In genomic region chr10:77350711-77351119, GRCh38 we compare ENCODE assay signal across 8 cellular contexts.
DNase-seq lines count a peak whose midpoint lies in the region; ATAC-seq and TF ChIP-seq lines count a peak whose summit lies in the region.

No MANE protein-coding gene starts in this region.

- DNase-seq in AG09309 (ENCODE audit: low read depth) (peak; percentile 91), HK-2 (ENCODE audit: unreplicated experiment) (peak; percentile 93), astrocyte of the hippocampus (ENCODE audit: low read depth, low spot score) (peak; percentile 98), mesothelial cell of epicardium (ENCODE audit: low spot score in 2 of 2, unreplicated experiment in 2 of 2) (no peak), NCI-H146 (lab: John Stamatoyannopoulos, UW) (no peak), NCI-H128 (lab: John Stamatoyannopoulos, UW; ENCODE audit: unreplicated experiment) (no peak), NAMALWA (ENCODE audit: low spot score) (no peak)

- no peaks in the 10 kb centered on the region for H3K9me3 Mint-ChIP-seq in mesothelial cell of epicardium

- H3K36me3 Mint-ChIP-seq in mesothelial cell of epicardium = no peaks in the 10 kb centered on the region

- no peaks in the 10 kb centered on the region for H3K27me3 Mint-ChIP-seq in mesothelial cell of epicardium (ENCODE audit: low read depth)

- H3K4me1 Mint-ChIP-seq in mesothelial cell of epicardium = peaks cover 9% of the 10 kb centered on the region

- no peak for ATAC-seq in GM19467 (IDR thresholded peaks at IDR 0.05; ENCODE audit: unreplicated experiment)

- no peak overlapping the region for H3K4me3 Mint-ChIP-seq in mesothelial cell of epicardium

- TF ChIP-seq CTCF in AG09309 (IDR thresholded peaks at IDR 0.05; ENCODE audit: control insufficient read depth, insufficient read depth, low read depth, low read length, missing control alignments) = peak; percentile 27
- TF ChIP-seq CTCF in mesothelial cell of epicardium (IDR thresholded peaks at IDR 0.05; ENCODE audit: unreplicated experiment) = no peak

- H3K27ac Mint-ChIP-seq in mesothelial cell of epicardium = peak overlapping the region; percentile 23

- no peak overlapping the region for H3K4me3 ChIP-seq in AG09309 (ENCODE audit: control insufficient read depth, low read depth, low read length)

Comparison
In these comparisons a context has a peak if more than half of its experiments do, and no peak if none do; other contexts are left out.
1. DNase-seq: peak in AG09309 (single experiment), HK-2 (single experiment) and astrocyte of the hippocampus (single experiment); none in mesothelial cell of epicardium (0 of 2), NCI-H146 (single experiment), NCI-H128 (single experiment) and NAMALWA (single experiment).